Comparison of ENCODE assay signal across 8 cellular contexts in genomic region chr6:40962241-40962640, GRCh38.
DNase-seq lines count a peak whose midpoint lies in the region; ATAC-seq lines count a peak whose summit lies in the region.

No MANE protein-coding gene starts in this region.

- H4K12ac ChIP-seq in trophoblast cell (ENCODE audit: low read depth, low read length): no peak overlapping the region

- no peak overlapping the region for H3K18ac ChIP-seq in trophoblast cell (ENCODE audit: low read length)

- H3K23ac ChIP-seq in trophoblast cell (ENCODE audit: low read length): no peak overlapping the region

- H3K4me3 ChIP-seq in SJCRH30 (no peak overlapping the region), trophoblast cell (ENCODE audit: low read depth, low read length) (no peak overlapping the region)

- H2BK12ac ChIP-seq in trophoblast cell (ENCODE audit: low read length): no peak overlapping the region

- no peak overlapping the region for H4K8ac ChIP-seq in trophoblast cell (ENCODE audit: low read depth, low read length)

- no peak overlapping the region for H4K91ac ChIP-seq in trophoblast cell (ENCODE audit: low read depth, low read length)

- no CpG with 5 or more reads among the region's 2 CpGs for WGBS in trophoblast cell (ENCODE audit: extremely low coverage, insufficient coverage, insufficient read length)

- H3K4me2 ChIP-seq in trophoblast cell (ENCODE audit: low read length): no peak overlapping the region

- H2BK5ac ChIP-seq in trophoblast cell (ENCODE audit: low read depth, low read length, poor library complexity): no peak overlapping the region

- H3K4ac ChIP-seq in trophoblast cell (ENCODE audit: low read depth, low read length): no peak overlapping the region

- no peak overlapping the region for H2AK5ac ChIP-seq in trophoblast cell (ENCODE audit: low read length)

- no peaks in the 10 kb centered on the region for H3K79me2 ChIP-seq in trophoblast cell (ENCODE audit: control insufficient read depth, insufficient read depth, low read length, poor library complexity)

- ATAC-seq in HG02852 (IDR thresholded peaks at IDR 0.05; ENCODE audit: unreplicated experiment) (peak; percentile 76), Right ventricle myocardium superior (ENCODE audit: poor library complexity) (no peak), GM21526 (IDR thresholded peaks at IDR 0.05; ENCODE audit: low FRiP score, unreplicated experiment) (no peak)

- intact Hi-C loops in Right ventricle myocardium superior (cut with DNase I): no loop called here

- no peak overlapping the region for H3K14ac ChIP-seq in trophoblast cell (ENCODE audit: low read length)

- DNase-seq in EH (ENCODE audit: low read depth) (peak; percentile 95), SJCRH30 (peak; percentile 39 to 53), iris pigment epithelial cell (ENCODE audit: low read depth) (peak; percentile 95), NCI-H128 (lab: John Stamatoyannopoulos, UW; ENCODE audit: unreplicated experiment) (no peak), Right ventricle myocardium superior (no peak), trophoblast cell (no peak)

- H3K9me3 ChIP-seq in SJCRH30 (replicated peaks) (no peaks in the 10 kb centered on the region), trophoblast cell (ENCODE audit: insufficient read depth, low read depth, low read length) (no peaks in the 10 kb centered on the region)

- H3K36me3 ChIP-seq in SJCRH30 (no peaks in the 10 kb centered on the region), trophoblast cell (ENCODE audit: control insufficient read depth in 1 of 2, insufficient read depth in 2 of 2, low read length in 2 of 2) (no peaks in the 10 kb centered on the region)

- H3K9ac ChIP-seq in trophoblast cell (ENCODE audit: low read length): no peak overlapping the region

- H3K27ac ChIP-seq in SJCRH30 (0 out of 2 replicates have a peak overlapping the region, but pooled peaks have one; percentile 5), trophoblast cell (ENCODE audit: low read depth, low read length) (no peak overlapping the region)

- no peak overlapping the region for H2BK120ac ChIP-seq in trophoblast cell (ENCODE audit: insufficient read depth, low read length, poor library complexity)

- no peaks in the 10 kb centered on the region for H3K79me1 ChIP-seq in trophoblast cell (ENCODE audit: low read length)

- no peaks in the 10 kb centered on the region for H3K27me3 ChIP-seq in SJCRH30
- H3K27me3 ChIP-seq in trophoblast cell (ENCODE audit: insufficient read depth, low read length): no peaks in the 10 kb centered on the region

- H3K4me1 ChIP-seq in SJCRH30 (peaks cover 38% of the 10 kb centered on the region), trophoblast cell (ENCODE audit: control insufficient read depth in 1 of 2, insufficient read depth in 2 of 2, low read length in 2 of 2) (no peaks in the 10 kb centered on the region)

- no peak overlapping the region for H2AFZ ChIP-seq in trophoblast cell (ENCODE audit: insufficient read depth, low read length, poor library complexity)

Comparison
In these comparisons a context has a peak if more than half of its experiments do, and no peak if none do; other contexts are left out.
1. DNase-seq: peak in EH (single experiment), SJCRH30 (2 of 2) and iris pigment epithelial cell (single experiment); none in NCI-H128 (single experiment), Right ventricle myocardium superior (single experiment) and trophoblast cell (0 of 2).